In genomic region chr3:106255870-106256248, GRCh38 we compare ENCODE assay signal across 12 cellular contexts.
DNase-seq lines count a peak whose midpoint lies in the region; ATAC-seq and TF ChIP-seq lines count a peak whose summit lies in the region.
"Had no signal": no experiment of that assay in that cellular context is flagged by ENCODE, and none has a peak within 500 bp of the region (broad histone marks: within the 10 kb centered on the region; RNA-seq: fewer than 3 reads in every experiment).

No MANE protein-coding gene starts in this region.

- H3K27ac ChIP-seq in uterus: no peak overlapping the region
- H3K27ac ChIP-seq in endodermal cell (ENCODE audit: low read depth, low read length): no peak overlapping the region
- no peak overlapping the region for H3K27ac ChIP-seq in SJCRH30
- H3K27ac ChIP-seq: thyroid gland had no signal

- H3K36me3 ChIP-seq in uterus (no peaks in the 10 kb centered on the region), endodermal cell (ENCODE audit: control insufficient read depth, insufficient read depth, low read length) (no peaks in the 10 kb centered on the region), SJCRH30 (no peaks in the 10 kb centered on the region)
- H3K36me3 ChIP-seq: thyroid gland had no signal

- H3K27me3 Mint-ChIP-seq in WTC11 (ENCODE audit: low read depth) (no peaks in the 10 kb centered on the region), endodermal cell (ENCODE audit: insufficient read depth) (no peaks in the 10 kb centered on the region)

- H3K9me3 Mint-ChIP-seq in WTC11 (peaks cover 19% of the 10 kb centered on the region), endodermal cell (peaks cover 18% of the 10 kb centered on the region)

- CTCF ChIA-PET in WTC11 (lab: Charles Lee): no interaction called here

- peak; percentile 59 for TF ChIP-seq POLR2A in GM15510 (IDR thresholded peaks at IDR 0.05; ENCODE audit: borderline replicate concordance, extremely low read depth, insufficient read length)
- TF ChIP-seq POLR2A in lower leg skin (IDR thresholded peaks at IDR 0.05): no peak
- no peak for TF ChIP-seq POLR2A in uterus (IDR thresholded peaks at IDR 0.05)

- peak overlapping the region; percentile 53; the same call in 1 of the 2 replicates for H3K4me3 Mint-ChIP-seq in WTC11
- no peak overlapping the region for H3K4me3 Mint-ChIP-seq in endodermal cell

- TF ChIP-seq CTCF in WTC11 (IDR thresholded peaks at IDR 0.05) (no peak), lower leg skin (IDR thresholded peaks at IDR 0.05) (no peak), uterus (IDR thresholded peaks at IDR 0.05) (no peak), endodermal cell (conservative IDR thresholded peaks at IDR 0.05) (no peak)

- ATAC-seq in GM19467 (IDR thresholded peaks at IDR 0.05; ENCODE audit: unreplicated experiment) (peak; percentile 96), HG03045 (IDR thresholded peaks at IDR 0.05; ENCODE audit: unreplicated experiment) (peak; percentile 92), WTC11 (peak; percentile 57)

- no peak overlapping the region for H3K9ac ChIP-seq in endodermal cell (ENCODE audit: extremely low read depth, low read length, poor library complexity, severe bottlenecking)

- H3K9me3 ChIP-seq in uterus (no peaks in the 10 kb centered on the region), endodermal cell (ENCODE audit: control insufficient read depth, low read length) (peaks cover 16% of the 10 kb centered on the region), SJCRH30 (replicated peaks) (0 out of 2 replicates have a peak, but pooled peaks cover 4% of the 10 kb centered on the region)
- H3K9me3 ChIP-seq: thyroid gland had no signal

- no peaks in the 10 kb centered on the region for H3K27me3 ChIP-seq in uterus
- no peaks in the 10 kb centered on the region for H3K27me3 ChIP-seq in endodermal cell (ENCODE audit: control insufficient read depth, insufficient read depth, low read length, poor library complexity, severe bottlenecking)
- no peaks in the 10 kb centered on the region for H3K27me3 ChIP-seq in SJCRH30
- H3K27me3 ChIP-seq: thyroid gland had no signal

- H3K4me3 ChIP-seq in lower leg skin (ENCODE audit: low read depth, poor library complexity, severe bottlenecking): no peak overlapping the region
- H3K4me3 ChIP-seq in uterus: no peak overlapping the region
- no peak overlapping the region for H3K4me3 ChIP-seq in endodermal cell (ENCODE audit: low read length)
- no peak overlapping the region for H3K4me3 ChIP-seq in SJCRH30
- H3K4me3 ChIP-seq: thyroid gland had no signal

- H3K36me3 Mint-ChIP-seq in WTC11: peaks cover 13% of the 10 kb centered on the region
- H3K36me3 Mint-ChIP-seq in endodermal cell (ENCODE audit: low read depth): no peaks in the 10 kb centered on the region

- H3K27ac Mint-ChIP-seq in WTC11: no peak overlapping the region
- H3K27ac Mint-ChIP-seq in endodermal cell: no peak overlapping the region

- H3K4me1 Mint-ChIP-seq in WTC11 (peaks cover 14% of the 10 kb centered on the region), endodermal cell (no peaks in the 10 kb centered on the region)

- WGBS in lower leg skin, 2 donors: 92 to 96% methylated on average over 6 of the region's 6 CpGs
- WGBS in endodermal cell (ENCODE audit: insufficient coverage in 1 of 2, insufficient read length in 1 of 2), 2 experiments: 80 to 97% methylated on average over 5 to 6 of the region's 6 CpGs

- no peaks in the 10 kb centered on the region for H3K4me1 ChIP-seq in uterus
- H3K4me1 ChIP-seq in endodermal cell (ENCODE audit: control insufficient read depth, insufficient read depth, low read length): no peaks in the 10 kb centered on the region
- H3K4me1 ChIP-seq in SJCRH30: no peaks in the 10 kb centered on the region
- H3K4me1 ChIP-seq: thyroid gland had no signal

- DNase-seq in WTC11 (ENCODE audit: low spot score) (no peak), lower leg skin (ENCODE audit: low spot score in 2 of 2) (no peak), uterus (no peak), endodermal cell (no peak), SJCRH30 (no peak)
- DNase-seq: activated CD4-positive, CD25-positive, alpha-beta regulatory T cell treated with anti-CD3 and anti-CD28 coated beads, Interleukin-2, amount 50 U/mL, for 72 hours; mesendoderm; NCI-H82; thyroid gland had no signal

- intact Hi-C loops in lower leg skin (cut with DNase I; ENCODE audit: low total_unique reads): no loop called here
- intact Hi-C loops in uterus (cut with DNase I; ENCODE audit: low total_unique reads): no loop called here

- POLR2A ChIA-PET in WTC11 (lab: Charles Lee): no interaction called here

TF ChIP-seq in WTC11, 78 proteins besides CTCF, POLR2A, EP300 and RAD21 (continues in another document):
- TF ChIP-seq TEAD4 (CRISPR knock-in tag; IDR thresholded peaks at IDR 0.05) (no peak), ZNF232 (CRISPR knock-in tag; IDR thresholded peaks at IDR 0.05) (no peak), MYBL2 (CRISPR knock-in tag; IDR thresholded peaks at IDR 0.05) (no peak), ZBTB21 (CRISPR knock-in tag; IDR thresholded peaks at IDR 0.05; ENCODE audit: borderline replicate concordance) (no peak), JUN (CRISPR knock-in tag; IDR thresholded peaks at IDR 0.05) (no peak), AR (CRISPR knock-in tag; IDR thresholded peaks at IDR 0.05) (no peak), PRRX2 (CRISPR knock-in tag; IDR thresholded peaks at IDR 0.05) (no peak), NFATC4 (CRISPR knock-in tag; IDR thresholded peaks at IDR 0.05) (no peak), ZNF423 (CRISPR knock-in tag; IDR thresholded peaks at IDR 0.05) (no peak), ZNF263 (CRISPR knock-in tag; IDR thresholded peaks at IDR 0.05; ENCODE audit: low read depth) (no peak), ZNF121 (CRISPR knock-in tag; IDR thresholded peaks at IDR 0.05) (no peak)
- TF ChIP-seq, protein P1, sequence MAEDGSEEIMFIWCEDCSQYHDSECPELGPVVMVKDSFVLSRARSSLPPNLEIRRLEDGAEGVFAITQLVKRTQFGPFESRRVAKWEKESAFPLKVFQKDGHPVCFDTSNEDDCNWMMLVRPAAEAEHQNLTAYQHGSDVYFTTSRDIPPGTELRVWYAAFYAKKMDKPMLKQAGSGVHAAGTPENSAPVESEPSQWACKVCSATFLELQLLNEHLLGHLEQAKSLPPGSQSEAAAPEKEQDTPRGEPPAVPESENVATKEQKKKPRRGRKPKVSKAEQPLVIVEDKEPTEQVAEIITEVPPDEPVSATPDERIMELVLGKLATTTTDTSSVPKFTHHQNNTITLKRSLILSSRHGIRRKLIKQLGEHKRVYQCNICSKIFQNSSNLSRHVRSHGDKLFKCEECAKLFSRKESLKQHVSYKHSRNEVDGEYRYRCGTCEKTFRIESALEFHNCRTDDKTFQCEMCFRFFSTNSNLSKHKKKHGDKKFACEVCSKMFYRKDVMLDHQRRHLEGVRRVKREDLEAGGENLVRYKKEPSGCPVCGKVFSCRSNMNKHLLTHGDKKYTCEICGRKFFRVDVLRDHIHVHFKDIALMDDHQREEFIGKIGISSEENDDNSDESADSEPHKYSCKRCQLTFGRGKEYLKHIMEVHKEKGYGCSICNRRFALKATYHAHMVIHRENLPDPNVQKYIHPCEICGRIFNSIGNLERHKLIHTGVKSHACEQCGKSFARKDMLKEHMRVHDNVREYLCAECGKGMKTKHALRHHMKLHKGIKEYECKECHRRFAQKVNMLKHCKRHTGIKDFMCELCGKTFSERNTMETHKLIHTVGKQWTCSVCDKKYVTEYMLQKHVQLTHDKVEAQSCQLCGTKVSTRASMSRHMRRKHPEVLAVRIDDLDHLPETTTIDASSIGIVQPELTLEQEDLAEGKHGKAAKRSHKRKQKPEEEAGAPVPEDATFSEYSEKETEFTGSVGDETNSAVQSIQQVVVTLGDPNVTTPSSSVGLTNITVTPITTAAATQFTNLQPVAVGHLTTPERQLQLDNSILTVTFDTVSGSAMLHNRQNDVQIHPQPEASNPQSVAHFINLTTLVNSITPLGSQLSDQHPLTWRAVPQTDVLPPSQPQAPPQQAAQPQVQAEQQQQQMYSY (CRISPR knock-in tag; IDR thresholded peaks at IDR 0.05): no peak
- TF ChIP-seq, protein P2, sequence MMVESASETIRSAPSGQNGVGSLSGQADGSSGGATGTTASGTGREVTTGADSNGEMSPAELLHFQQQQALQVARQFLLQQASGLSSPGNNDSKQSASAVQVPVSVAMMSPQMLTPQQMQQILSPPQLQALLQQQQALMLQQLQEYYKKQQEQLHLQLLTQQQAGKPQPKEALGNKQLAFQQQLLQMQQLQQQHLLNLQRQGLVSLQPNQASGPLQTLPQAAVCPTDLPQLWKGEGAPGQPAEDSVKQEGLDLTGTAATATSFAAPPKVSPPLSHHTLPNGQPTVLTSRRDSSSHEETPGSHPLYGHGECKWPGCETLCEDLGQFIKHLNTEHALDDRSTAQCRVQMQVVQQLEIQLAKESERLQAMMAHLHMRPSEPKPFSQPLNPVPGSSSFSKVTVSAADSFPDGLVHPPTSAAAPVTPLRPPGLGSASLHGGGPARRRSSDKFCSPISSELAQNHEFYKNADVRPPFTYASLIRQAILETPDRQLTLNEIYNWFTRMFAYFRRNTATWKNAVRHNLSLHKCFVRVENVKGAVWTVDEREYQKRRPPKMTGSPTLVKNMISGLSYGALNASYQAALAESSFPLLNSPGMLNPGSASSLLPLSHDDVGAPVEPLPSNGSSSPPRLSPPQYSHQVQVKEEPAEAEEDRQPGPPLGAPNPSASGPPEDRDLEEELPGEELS (CRISPR knock-in tag; IDR thresholded peaks at IDR 0.05): no peak
